In the genomic region with DNA sequence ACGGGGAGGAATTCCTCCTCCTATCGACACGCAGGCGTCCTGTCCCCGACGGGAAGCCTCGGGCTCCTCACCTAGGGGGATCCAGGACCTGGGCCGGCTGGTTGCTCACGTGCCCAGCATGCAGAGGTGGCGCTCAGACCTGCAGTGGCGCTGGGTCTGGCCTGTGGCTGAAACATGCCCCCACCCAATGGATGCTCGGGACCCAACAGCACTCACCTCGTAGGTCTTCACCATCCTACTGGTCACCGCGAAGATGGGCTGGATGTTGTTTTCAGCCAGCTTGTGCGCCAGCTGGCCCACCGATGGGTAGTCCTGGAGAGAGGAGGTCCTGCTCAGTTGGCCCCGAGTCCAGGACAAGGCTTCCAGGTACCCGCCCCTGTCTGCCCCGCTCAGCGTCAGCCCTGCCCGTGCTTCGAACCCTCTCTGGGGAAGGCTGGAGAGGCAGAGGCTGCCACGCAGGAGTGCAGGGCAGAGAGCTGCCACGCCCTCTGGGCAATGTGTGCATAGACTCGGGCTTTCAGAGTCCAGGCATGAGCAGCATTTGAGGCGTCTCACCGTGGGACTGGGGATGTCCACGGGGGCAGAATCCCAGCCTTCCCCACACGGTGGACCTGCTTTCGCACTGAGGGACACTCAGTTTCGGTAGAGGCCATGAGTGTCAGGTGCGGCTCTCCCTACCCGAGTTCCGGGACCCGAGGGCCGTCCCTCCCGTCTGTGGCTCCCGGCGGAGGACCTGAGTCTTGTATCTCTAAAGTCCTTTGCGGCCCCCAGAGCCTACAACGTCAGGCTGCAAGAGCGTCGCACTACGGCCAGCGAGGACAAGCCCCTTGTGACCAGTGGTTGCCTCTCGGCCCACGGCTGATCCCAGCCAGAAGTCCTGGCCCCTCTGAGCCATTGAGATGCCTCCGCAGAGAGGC, we compare ENCODE assay signal across 18 cellular contexts. TPM values are rescaled to one million over a fixed set of nuclear protein-coding genes. Genes with fewer than 3 reads are reported as not detected.
DNase-seq lines count a peak whose midpoint lies in the region; ATAC-seq and TF ChIP-seq lines count a peak whose summit lies in the region.
"Had no signal": no experiment of that assay in that cellular context is flagged by ENCODE, and none has a peak within 500 bp of the region (broad histone marks: within the 10 kb centered on the region; RNA-seq: fewer than 3 reads in every experiment).

No MANE protein-coding gene starts in this region.

- no peak for TF ChIP-seq CTCF in GM23338 (conservative IDR thresholded peaks at IDR 0.05; ENCODE audit: low read depth in 2 of 2)
- TF ChIP-seq CTCF in omental fat pad (IDR thresholded peaks at IDR 0.05): no peak
- no peak for TF ChIP-seq CTCF in GM13977 (IDR thresholded peaks at IDR 0.05; ENCODE audit: extremely low read depth, insufficient read depth, missing control alignments)

- H3F3A ChIP-seq in GM23338 (replicated peaks; ENCODE audit: low read depth): peaks cover 9% of the 10 kb centered on the region

- no peak overlapping the region for H3K4me3 ChIP-seq in GM23338
- no peak overlapping the region for H3K4me3 ChIP-seq in right cardiac atrium (ENCODE audit: low read length)
- H3K4me3 ChIP-seq: Peyer's patch had no signal

- H3K4me3 Mint-ChIP-seq in GM23338: no peak overlapping the region
- H3K4me3 Mint-ChIP-seq in activated T-helper 17 cell treated with anti-CD3 and anti-CD28 coated beads, Interleukin-2, amount 50 U/mL, for 72 hours: no peak overlapping the region
- H3K4me3 Mint-ChIP-seq: B cell; CD4-positive, alpha-beta T cell had no signal

- DNase-seq in GM23338 (ENCODE audit: low spot score) (no peak), right cardiac atrium (peak; percentile 7 to 51 (median 38)), omental fat pad (ENCODE audit: low spot score) (no peak), GM13977 (ENCODE audit: low spot score) (no peak), DMS153 treated with DMSO at 0.1 percent for 48 hours (lab: John Stamatoyannopoulos, UW; ENCODE audit: unreplicated experiment) (no peak)
- DNase-seq: ACHN; CD4-positive, alpha-beta T cell; MV-4-11; NCI-H1417 treated with DMSO at 0.1 percent for 48 hours; NCI-H2029; NCI-H510A treated with DMSO at 0.1 percent for 48 hours; SIG-M5 had no signal

- peaks cover 7% of the 10 kb centered on the region for H3K4me1 Mint-ChIP-seq in GM23338
- H3K4me1 Mint-ChIP-seq in activated T-helper 17 cell treated with anti-CD3 and anti-CD28 coated beads, Interleukin-2, amount 50 U/mL, for 72 hours: peaks cover 6% of the 10 kb centered on the region

- H3K9me2 ChIP-seq in GM23338 (ENCODE audit: insufficient read depth): no peaks in the 10 kb centered on the region

- H3K27me3 Mint-ChIP-seq in GM23338 (ENCODE audit: insufficient read depth, low read depth, poor library complexity): peaks cover 12% of the 10 kb centered on the region
- no peaks in the 10 kb centered on the region for H3K27me3 Mint-ChIP-seq in activated T-helper 17 cell treated with anti-CD3 and anti-CD28 coated beads, Interleukin-2, amount 50 U/mL, for 72 hours
- H3K27me3 Mint-ChIP-seq: B cell; CD4-positive, alpha-beta T cell had no signal

- no peaks in the 10 kb centered on the region; the same call in 2 of the 3 replicates for H3K36me3 Mint-ChIP-seq in GM23338 (ENCODE audit: low read depth)
- peaks cover 82% of the 10 kb centered on the region for H3K36me3 Mint-ChIP-seq in activated T-helper 17 cell treated with anti-CD3 and anti-CD28 coated beads, Interleukin-2, amount 50 U/mL, for 72 hours (ENCODE audit: low read depth)

- intact Hi-C loops in right cardiac atrium (cut with DNase I): no loop called here

- no peaks in the 10 kb centered on the region for H3K36me3 ChIP-seq in GM23338 (ENCODE audit: insufficient read depth)

- no peak overlapping the region for H3K27ac Mint-ChIP-seq in GM23338
- peak overlapping the region; percentile 36 for H3K27ac Mint-ChIP-seq in activated T-helper 17 cell treated with anti-CD3 and anti-CD28 coated beads, Interleukin-2, amount 50 U/mL, for 72 hours
- H3K27ac Mint-ChIP-seq: B cell; CD4-positive, alpha-beta T cell had no signal

- H3K4me2 ChIP-seq in GM23338: no peak overlapping the region

- WGBS in right cardiac atrium: 74% methylated on average over 49 of the region's 49 CpGs

- 0 out of 2 replicates have a peak overlapping the region, but pooled peaks have one; percentile 66 for H2AFZ ChIP-seq in GM23338

- no peaks in the 10 kb centered on the region for H3K27me3 ChIP-seq in GM23338 (ENCODE audit: insufficient read depth)
- no peaks in the 10 kb centered on the region for H3K27me3 ChIP-seq in right cardiac atrium (ENCODE audit: control insufficient read depth, insufficient read depth)
- H3K27me3 ChIP-seq: Peyer's patch had no signal

- H3K79me2 ChIP-seq in GM23338 (replicated peaks; ENCODE audit: insufficient read depth): no peaks in the 10 kb centered on the region

- no peaks in the 10 kb centered on the region for H3K9me3 ChIP-seq in right cardiac atrium (ENCODE audit: control insufficient read depth, low read length)
- H3K9me3 ChIP-seq: Peyer's patch had no signal

- H3K27ac ChIP-seq in GM23338 (ENCODE audit: low read depth): no peak overlapping the region
- H3K27ac ChIP-seq in right cardiac atrium (ENCODE audit: low read length): no peak overlapping the region

- H3K9me3 Mint-ChIP-seq in GM23338: no peaks in the 10 kb centered on the region; the same call in 2 of the 3 replicates
- H3K9me3 Mint-ChIP-seq in activated T-helper 17 cell treated with anti-CD3 and anti-CD28 coated beads, Interleukin-2, amount 50 U/mL, for 72 hours: no peaks in the 10 kb centered on the region
- H3K9me3 Mint-ChIP-seq: CD4-positive, alpha-beta T cell had no signal

- ATAC-seq in GM23338 (no peak), right cardiac atrium (no peak), omental fat pad (ENCODE audit: low FRiP score) (peak; percentile 11), GM19351 (IDR thresholded peaks at IDR 0.05; ENCODE audit: unreplicated experiment) (no peak)
- no peak for ATAC-seq in activated T-helper 17 cell treated with anti-CD3 and anti-CD28 coated beads, Interleukin-2, amount 50 U/mL, for 72 hours (replicated peaks)
- ATAC-seq: HCT116 had no signal

- no peaks in the 10 kb centered on the region for H4K20me1 ChIP-seq in GM23338 (replicated peaks; ENCODE audit: insufficient read depth)

- in situ Hi-C loops in GM13977 (cut with MboI; ENCODE audit: low pct_unique_long_range_greater_than_20kb, low sequenced_read_pairs, unreplicated experiment): no loop called here

- H3K4me1 ChIP-seq in GM23338 (ENCODE audit: insufficient read depth) (no peaks in the 10 kb centered on the region), right cardiac atrium (ENCODE audit: control insufficient read depth, insufficient read depth, low read length) (no peaks in the 10 kb centered on the region)

RNA-seq across cellular contexts. Expression of a gene that starts 21.6 kb away (rescaled TPM):
- total RNA-seq in GM23338 (2014; rRNA removed; shearing (Covaris generic)): 0.63 TPM in 1 of 2 replicates, not detected in the other
- 0.40 and 0.44 TPM in 2 replicates for polyA plus RNA-seq in GM23338 (2016; fragmentation: Nextera tagmentation; extraction: Ambion mirVana)
- total RNA-seq in activated T-helper 17 cell treated with anti-CD3 and anti-CD28 coated beads, Interleukin-2, amount 50 U/mL, for 72 hours: 100 to 1,000 TPM; 240 to 302 TPM
- 10 to 100 TPM; 19.1 to 46.5 (median 33.7) TPM for total RNA-seq in right cardiac atrium
- polyA plus RNA-seq in right cardiac atrium: 11.9 TPM
- total RNA-seq in omental fat pad: 100 to 1,000 TPM in 3 of 4 donors, 10 to 100 TPM in 1; 98.5 to 581 (median 217) TPM
- total RNA-seq: HT-29 had no signal

RNA-seq across cellular contexts. Expression of a gene that starts 25.6 kb away (rescaled TPM):
- total RNA-seq in GM23338 (2014; rRNA removed; shearing (Covaris generic)): 168 and 172 TPM in 2 replicates
- polyA plus RNA-seq in GM23338 (2016; fragmentation: Nextera tagmentation; extraction: Ambion mirVana): 96.0 and 99.9 TPM in 2 replicates
- 10 to 100 TPM; 76.5 to 78.8 TPM for total RNA-seq in activated T-helper 17 cell treated with anti-CD3 and anti-CD28 coated beads, Interleukin-2, amount 50 U/mL, for 72 hours
- 100 to 1,000 TPM; 192 to 206 (median 197) TPM for total RNA-seq in right cardiac atrium
- polyA plus RNA-seq in right cardiac atrium: 172 TPM
- total RNA-seq in omental fat pad: 100 to 1,000 TPM; 200 to 241 (median 214) TPM

RNA-seq across cellular contexts. Expression of a gene that starts 40.7 kb away (rescaled TPM):
- 36.3 and 41.5 TPM in 2 replicates for total RNA-seq in GM23338 (2014; rRNA removed; shearing (Covaris generic))
- polyA plus RNA-seq in GM23338 (2016; fragmentation: Nextera tagmentation; extraction: Ambion mirVana): 46.9 and 48.0 TPM in 2 replicates
- 10 to 100 TPM; 28.6 to 56.7 TPM for total RNA-seq in activated T-helper 17 cell treated with anti-CD3 and anti-CD28 coated beads, Interleukin-2, amount 50 U/mL, for 72 hours
- total RNA-seq in right cardiac atrium: 10 to 100 TPM; 19.2 to 26.5 (median 24.1) TPM
- polyA plus RNA-seq in right cardiac atrium: 25.1 TPM
- total RNA-seq in omental fat pad: 10 to 100 TPM; 11.9 to 26.2 (median 16.1) TPM

Comparison
In these comparisons a context has a peak if more than half of its experiments do, and no peak if none do; other contexts are left out.
1. DNase-seq: peak in right cardiac atrium (3 of 3); none in GM23338 (single experiment), omental fat pad (single experiment), GM13977 (single experiment) and DMS153 treated with DMSO at 0.1 percent for 48 hours (single experiment).
2. RNA of a gene that starts 21.6 kb away (total RNA-seq): 240 to 302 TPM in activated T-helper 17 cell treated with anti-CD3 and anti-CD28 coated beads, Interleukin-2, amount 50 U/mL, for 72 hours, 98.5 to 581 TPM in omental fat pad and 19.1 to 46.5 TPM in right cardiac atrium; 0.63 TPM in GM23338; every median in the first group is over 10 times any median in the second.